8 cellular contexts compared by ENCODE assay signal in the genomic region with DNA sequence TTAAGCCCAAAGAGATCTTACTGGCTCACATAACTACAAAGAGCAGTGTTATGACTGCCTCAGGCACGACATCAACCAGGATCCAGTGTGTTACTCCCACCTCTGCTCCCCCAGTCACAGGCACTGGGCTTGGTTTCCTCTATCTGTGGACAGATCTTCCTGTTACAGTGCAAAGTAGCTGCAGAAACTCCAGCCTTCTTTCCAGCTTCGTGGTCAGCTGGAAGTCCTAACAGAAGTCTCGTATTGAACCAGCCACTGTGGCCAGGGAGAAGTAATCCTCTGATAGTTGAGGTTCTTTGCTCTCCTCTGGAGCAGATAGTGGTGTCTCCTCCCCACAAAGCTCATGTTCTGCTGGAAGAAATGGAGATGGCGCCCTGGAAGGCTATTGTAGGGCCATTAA. TPM values are rescaled to one million over a fixed set of nuclear protein-coding genes. Genes with fewer than 3 reads are reported as not detected.
DNase-seq lines count a peak whose midpoint lies in the region; ATAC-seq, FAIRE-seq and TF ChIP-seq lines count a peak whose summit lies in the region.
"Not testable (repeated sequence)": the region's sequence is repeated elsewhere in the genome, so short reads cannot be mapped to it uniquely, and the experiment has no call there.

No MANE protein-coding gene starts in this region.

- peaks cover 4 to 51% (median 7%) of the 10 kb centered on the region in 3 donors for H3K4me1 ChIP-seq in gastroesophageal sphincter
- H3K4me1 ChIP-seq in skeletal muscle tissue (ENCODE audit: control insufficient read depth in 3 of 3, insufficient read depth in 3 of 3, low read length in 3 of 3) = peaks cover 18 to 31% (median 23%) of the 10 kb centered on the region in 3 donors
- not testable (repeated sequence) for H3K4me1 ChIP-seq in uterus

- intact Hi-C loops in uterus (cut with DNase I; ENCODE audit: low total_unique reads) = not testable (repeated sequence)

- not testable (repeated sequence) for H3K9me3 Mint-ChIP-seq in activated CD4-positive, alpha-beta T cell treated with anti-CD3 and anti-CD28 coated beads, Interleukin-2, amount 10 ng/mL, durations not matched to agents 7 days and 5 days; mesothelial cell of epicardium

- 64 to 100% methylated on average over 1 to 4 of the region's 4 CpGs for WGBS in gastroesophageal sphincter (ENCODE audit: low coverage in 1 of 2), 2 donors

- POLR2A ChIA-PET in activated CD4-positive, alpha-beta T cell treated with anti-CD3 and anti-CD28 coated beads, Interleukin-2, amount 10 ng/mL, durations not matched to agents 7 days and 5 days (lab: Charles Lee) = not testable (repeated sequence)

- TF ChIP-seq CTCF in bronchial epithelial cell (IDR thresholded peaks at IDR 0.05; ENCODE audit: insufficient read depth, low read length, severe bottlenecking); gastroesophageal sphincter (IDR thresholded peaks at IDR 0.05); mesothelial cell of epicardium (IDR thresholded peaks at IDR 0.05; ENCODE audit: unreplicated experiment); uterus (IDR thresholded peaks at IDR 0.05): not testable (repeated sequence)

- peak; percentile 40 for FAIRE-seq in bronchial epithelial cell (lab: Jason Lieb, UNC)

- TF ChIP-seq EP300 in gastroesophageal sphincter (IDR thresholded peaks at IDR 0.05) = not testable (repeated sequence)

- CTCF ChIA-PET in activated CD4-positive, alpha-beta T cell treated with anti-CD3 and anti-CD28 coated beads, Interleukin-2, amount 10 ng/mL, durations not matched to agents 7 days and 5 days (lab: Charles Lee) = not testable (repeated sequence)

- peak overlapping the region; percentile 48 for H3K27ac Mint-ChIP-seq in activated CD4-positive, alpha-beta T cell treated with anti-CD3 and anti-CD28 coated beads, Interleukin-2, amount 10 ng/mL, durations not matched to agents 7 days and 5 days
- H3K27ac Mint-ChIP-seq in mesothelial cell of epicardium = peak overlapping the region; percentile 19

- not testable (repeated sequence) for H3K4me3 ChIP-seq in bronchial epithelial cell (ENCODE audit: low read depth, low read length); gastroesophageal sphincter; skeletal muscle tissue (ENCODE audit: low read length in 3 of 3); uterus

- H3K9ac ChIP-seq in skeletal muscle tissue (ENCODE audit: low read depth in 1 of 3, low read length in 3 of 3) = peak overlapping the region in 1 of 3 donors; percentile 1

- H3K27me3 ChIP-seq in bronchial epithelial cell (ENCODE audit: control insufficient read depth, insufficient read depth, low read length); gastroesophageal sphincter; skeletal muscle tissue (ENCODE audit: control insufficient read depth in 3 of 3, insufficient read depth in 3 of 3, low read length in 3 of 3); uterus: not testable (repeated sequence)

- not testable (repeated sequence) for H3K9me3 ChIP-seq in gastroesophageal sphincter; skeletal muscle tissue (ENCODE audit: control insufficient read depth in 3 of 3, low read length in 3 of 3); uterus

- not testable (repeated sequence) for H3K4me3 Mint-ChIP-seq in activated CD4-positive, alpha-beta T cell treated with anti-CD3 and anti-CD28 coated beads, Interleukin-2, amount 10 ng/mL, durations not matched to agents 7 days and 5 days; mesothelial cell of epicardium

- DNase-seq in CMK (ENCODE audit: low read depth) (peak; percentile 59), mesothelial cell of epicardium (ENCODE audit: low spot score in 2 of 2, unreplicated experiment in 2 of 2) (peak in 1 of 2 experiments; percentile 37)
- DNase-seq in activated CD4-positive, alpha-beta T cell treated with anti-CD3 and anti-CD28 coated beads, Interleukin-2, amount 10 ng/mL, durations not matched to agents 7 days and 5 days; bronchial epithelial cell (ENCODE audit: low read depth); uterus: not testable (repeated sequence)

- H3K4me1 Mint-ChIP-seq in activated CD4-positive, alpha-beta T cell treated with anti-CD3 and anti-CD28 coated beads, Interleukin-2, amount 10 ng/mL, durations not matched to agents 7 days and 5 days = peaks cover 25% of the 10 kb centered on the region
- not testable (repeated sequence) for H3K4me1 Mint-ChIP-seq in mesothelial cell of epicardium

- not testable (repeated sequence) for TF ChIP-seq POLR2A in gastroesophageal sphincter (IDR thresholded peaks at IDR 0.05); uterus (IDR thresholded peaks at IDR 0.05)

- H3K36me3 Mint-ChIP-seq in activated CD4-positive, alpha-beta T cell treated with anti-CD3 and anti-CD28 coated beads, Interleukin-2, amount 10 ng/mL, durations not matched to agents 7 days and 5 days (ENCODE audit: low read depth) = peaks cover 28% of the 10 kb centered on the region
- peaks cover 39% of the 10 kb centered on the region for H3K36me3 Mint-ChIP-seq in mesothelial cell of epicardium

- not testable (repeated sequence) for H3K27me3 Mint-ChIP-seq in activated CD4-positive, alpha-beta T cell treated with anti-CD3 and anti-CD28 coated beads, Interleukin-2, amount 10 ng/mL, durations not matched to agents 7 days and 5 days; mesothelial cell of epicardium (ENCODE audit: low read depth)

- H3K36me3 ChIP-seq in bronchial epithelial cell (ENCODE audit: control insufficient read depth, insufficient read depth, low read length) = peaks cover 14% of the 10 kb centered on the region
- H3K36me3 ChIP-seq in gastroesophageal sphincter = peaks cover 0 to 72% of the 10 kb centered on the region in 2 donors
- peaks cover 4 to 15% (median 12%) of the 10 kb centered on the region in 3 donors for H3K36me3 ChIP-seq in skeletal muscle tissue (ENCODE audit: control insufficient read depth in 3 of 3, insufficient read depth in 3 of 3, low read length in 3 of 3)
- H3K36me3 ChIP-seq in uterus = not testable (repeated sequence)

- H3K27ac ChIP-seq in gastroesophageal sphincter (peak overlapping the region in 3 of 4 donors; percentile 42 to 51 (median 45)), skeletal muscle tissue (ENCODE audit: low read depth, low read length) (peak overlapping the region; percentile 87), uterus (peak overlapping the region; percentile 48 to 62)

- not testable (repeated sequence) for ATAC-seq in gastroesophageal sphincter

TF ChIP-seq in PFSK-1, 5 proteins besides CTCF, POLR2A, EP300 and RAD21:
- TF ChIP-seq, protein P1, sequence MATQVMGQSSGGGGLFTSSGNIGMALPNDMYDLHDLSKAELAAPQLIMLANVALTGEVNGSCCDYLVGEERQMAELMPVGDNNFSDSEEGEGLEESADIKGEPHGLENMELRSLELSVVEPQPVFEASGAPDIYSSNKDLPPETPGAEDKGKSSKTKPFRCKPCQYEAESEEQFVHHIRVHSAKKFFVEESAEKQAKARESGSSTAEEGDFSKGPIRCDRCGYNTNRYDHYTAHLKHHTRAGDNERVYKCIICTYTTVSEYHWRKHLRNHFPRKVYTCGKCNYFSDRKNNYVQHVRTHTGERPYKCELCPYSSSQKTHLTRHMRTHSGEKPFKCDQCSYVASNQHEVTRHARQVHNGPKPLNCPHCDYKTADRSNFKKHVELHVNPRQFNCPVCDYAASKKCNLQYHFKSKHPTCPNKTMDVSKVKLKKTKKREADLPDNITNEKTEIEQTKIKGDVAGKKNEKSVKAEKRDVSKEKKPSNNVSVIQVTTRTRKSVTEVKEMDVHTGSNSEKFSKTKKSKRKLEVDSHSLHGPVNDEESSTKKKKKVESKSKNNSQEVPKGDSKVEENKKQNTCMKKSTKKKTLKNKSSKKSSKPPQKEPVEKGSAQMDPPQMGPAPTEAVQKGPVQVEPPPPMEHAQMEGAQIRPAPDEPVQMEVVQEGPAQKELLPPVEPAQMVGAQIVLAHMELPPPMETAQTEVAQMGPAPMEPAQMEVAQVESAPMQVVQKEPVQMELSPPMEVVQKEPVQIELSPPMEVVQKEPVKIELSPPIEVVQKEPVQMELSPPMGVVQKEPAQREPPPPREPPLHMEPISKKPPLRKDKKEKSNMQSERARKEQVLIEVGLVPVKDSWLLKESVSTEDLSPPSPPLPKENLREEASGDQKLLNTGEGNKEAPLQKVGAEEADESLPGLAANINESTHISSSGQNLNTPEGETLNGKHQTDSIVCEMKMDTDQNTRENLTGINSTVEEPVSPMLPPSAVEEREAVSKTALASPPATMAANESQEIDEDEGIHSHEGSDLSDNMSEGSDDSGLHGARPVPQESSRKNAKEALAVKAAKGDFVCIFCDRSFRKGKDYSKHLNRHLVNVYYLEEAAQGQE (IDR thresholded peaks at IDR 0.05; ENCODE audit: insufficient read depth in 1 of 2, low read depth in 2 of 2, low read length in 2 of 2) = 0 out of 4 replicates have a peak, but pooled peaks of 1 of the 2 experiments have one; percentile 18
- TF ChIP-seq SIN3A (IDR thresholded peaks at IDR 0.05; ENCODE audit: borderline replicate concordance, insufficient read depth, low read length) = peak; percentile 74; the same call in 1 of the 2 replicates

RNA-seq across cellular contexts. Expression of a gene that starts 39.5 kb away (rescaled TPM):
- 24.7 TPM for polyA plus RNA-seq in PFSK-1 (2012; ENCODE audit: insufficient read length, low read depth)
- 10 to 100 TPM; 50.0 to 57.2 TPM for total RNA-seq in activated CD4-positive, alpha-beta T cell treated with anti-CD3 and anti-CD28 coated beads, Interleukin-2, amount 10 ng/mL, durations not matched to agents 7 days and 5 days
- total RNA-seq in bronchial epithelial cell (27.6 and 42.0 TPM in 2 replicates), gastroesophageal sphincter (10 to 100 TPM; 40.9 to 77.5 (median 61.0) TPM), mesothelial cell of epicardium (22.1 to 23.3 TPM (median 22.8 TPM) in 3 replicates), skeletal muscle tissue (39.7 TPM), uterus (10 to 100 TPM; 20.3 to 41.5 (median 34.8) TPM)

RNA-seq across cellular contexts. Expression of a gene that starts 41.5 kb away (rescaled TPM):
- polyA plus RNA-seq in PFSK-1 (2012; ENCODE audit: insufficient read length, low read depth) = 56.1 TPM
- 10 to 100 TPM; 49.2 to 53.3 TPM for total RNA-seq in activated CD4-positive, alpha-beta T cell treated with anti-CD3 and anti-CD28 coated beads, Interleukin-2, amount 10 ng/mL, durations not matched to agents 7 days and 5 days
- total RNA-seq in bronchial epithelial cell (71.9 and 75.1 TPM in 2 replicates), gastroesophageal sphincter (10 to 100 TPM; 70.0 to 92.2 (median 87.6) TPM), mesothelial cell of epicardium (108 to 115 TPM (median 111 TPM) in 3 replicates), skeletal muscle tissue (36.0 TPM), uterus (10 to 100 TPM; 35.3 to 91.1 (median 63.0) TPM)
